Comparison of ENCODE assay signal across 11 cellular contexts in genomic region chr14:64645220-64645891, GRCh38. TPM values are rescaled to one million over a fixed set of nuclear protein-coding genes. Genes with fewer than 3 reads are reported as not detected.
DNase-seq lines count a peak whose midpoint lies in the region; ATAC-seq and TF ChIP-seq lines count a peak whose summit lies in the region.
"Had no signal": no experiment of that assay in that cellular context is flagged by ENCODE, and none has a peak within 500 bp of the region (broad histone marks: within the 10 kb centered on the region; RNA-seq: fewer than 3 reads in every experiment).

No MANE protein-coding gene starts in this region.

- peaks cover 8 to 20% (median 8%) of the 10 kb centered on the region in 3 donors for H3K4me1 ChIP-seq in gastroesophageal sphincter

- no peak overlapping the region for H3K4me3 ChIP-seq in gastroesophageal sphincter

- no peak for TF ChIP-seq POLR2A in gastroesophageal sphincter (IDR thresholded peaks at IDR 0.05)

- H3K9me3 ChIP-seq in gastroesophageal sphincter, result no peaks in the 10 kb centered on the region

- ATAC-seq in SK-N-SH treated with all-trans-retinoic acid at 6 μM for 48 hours, result peak; percentile 94
- peak; percentile 86 for ATAC-seq in gastroesophageal sphincter
- peak; percentile 82 for ATAC-seq in omental fat pad (ENCODE audit: low FRiP score)
- no peak for ATAC-seq in GM19452 (IDR thresholded peaks at IDR 0.05; ENCODE audit: unreplicated experiment)
- ATAC-seq in HG03045 (IDR thresholded peaks at IDR 0.05; ENCODE audit: unreplicated experiment), result no peak
- ATAC-seq: HCT116 had no signal

- peak; percentile 81 for DNase-seq in AG20443 (ENCODE audit: low spot score)
- DNase-seq in omental fat pad (ENCODE audit: low spot score), result no peak
- no peak for DNase-seq in globus pallidus (ENCODE audit: low spot score)
- DNase-seq in GM13977 (ENCODE audit: low spot score), result no peak
- DNase-seq: activated gamma-delta T cell, DND-41 had no signal

- no peak for TF ChIP-seq CTCF in gastroesophageal sphincter (IDR thresholded peaks at IDR 0.05)
- TF ChIP-seq CTCF in omental fat pad (IDR thresholded peaks at IDR 0.05), result no peak
- TF ChIP-seq CTCF in GM13977 (IDR thresholded peaks at IDR 0.05; ENCODE audit: extremely low read depth, insufficient read depth, missing control alignments), result no peak

- no peaks in the 10 kb centered on the region for H3K36me3 ChIP-seq in gastroesophageal sphincter

- no peak for TF ChIP-seq EP300 in gastroesophageal sphincter (IDR thresholded peaks at IDR 0.05)

- H3K27me3 ChIP-seq in gastroesophageal sphincter, result no peaks in the 10 kb centered on the region

- peak overlapping the region; percentile 81 to 89 (median 84) for H3K27ac ChIP-seq in gastroesophageal sphincter

- in situ Hi-C loops in GM13977 (cut with MboI; ENCODE audit: low pct_unique_long_range_greater_than_20kb, low sequenced_read_pairs, unreplicated experiment), result no loop called here

- WGBS in gastroesophageal sphincter (ENCODE audit: low coverage in 1 of 2), 2 donors, result 13 to 18% methylated on average over 3 to 8 of the region's 10 CpGs

TF ChIP-seq in SK-N-SH treated with all-trans-retinoic acid at 6 μM for 48 hours, 23 proteins besides CTCF, POLR2A, EP300 and RAD21:
- TF ChIP-seq TCF4 (CRISPR knock-in tag; IDR thresholded peaks at IDR 0.05; ENCODE audit: borderline replicate concordance), result peak; percentile 70
- TF ChIP-seq ZNF8 (CRISPR knock-in tag; IDR thresholded peaks at IDR 0.05), result no peak
- no peak for TF ChIP-seq PPARA (CRISPR knock-in tag; IDR thresholded peaks at IDR 0.05; ENCODE audit: borderline replicate concordance)
- TF ChIP-seq ZFP3 (CRISPR knock-in tag; IDR thresholded peaks at IDR 0.05), result peak; percentile 69; the same call in 1 of the 2 replicates
- peak; percentile 75; the same call in 1 of the 2 replicates for TF ChIP-seq SNAI2 (CRISPR knock-in tag; IDR thresholded peaks at IDR 0.05)
- no peak for TF ChIP-seq ZNF70 (CRISPR knock-in tag; IDR thresholded peaks at IDR 0.05)
- peak; percentile 67; the same call in 1 of the 2 replicates for TF ChIP-seq CSRNP3 (CRISPR knock-in tag; IDR thresholded peaks at IDR 0.05)
- peak; percentile 38; the same call in 1 of the 2 replicates for TF ChIP-seq CSDC2 (CRISPR knock-in tag; IDR thresholded peaks at IDR 0.05)
- peak; percentile 83; the same call in 1 of the 2 replicates for TF ChIP-seq TOX (CRISPR knock-in tag; IDR thresholded peaks at IDR 0.05; ENCODE audit: borderline replicate concordance)
- TF ChIP-seq RARB (CRISPR knock-in tag; IDR thresholded peaks at IDR 0.05), result no peak
- peak; percentile 98 for TF ChIP-seq ISL1 (CRISPR knock-in tag; IDR thresholded peaks at IDR 0.05)
- TF ChIP-seq ZC3H10 (CRISPR knock-in tag; IDR thresholded peaks at IDR 0.05), result peak; percentile 83
- TF ChIP-seq ESRRG (CRISPR knock-in tag; IDR thresholded peaks at IDR 0.05), result no peak
- TF ChIP-seq TSHZ2 (CRISPR knock-in tag; IDR thresholded peaks at IDR 0.05), result no peak; the same call in 1 of the 2 replicates
- peak; percentile 80; the same call in 1 of the 2 replicates for TF ChIP-seq PATZ1 (CRISPR knock-in tag; IDR thresholded peaks at IDR 0.05; ENCODE audit: borderline replicate concordance)
- no peak for TF ChIP-seq ARNTL (CRISPR knock-in tag; IDR thresholded peaks at IDR 0.05; ENCODE audit: borderline replicate concordance, low read depth)
- peak; percentile 98 for TF ChIP-seq CREB5 (CRISPR knock-in tag; IDR thresholded peaks at IDR 0.05; ENCODE audit: low read depth)
- no peak for TF ChIP-seq OSR1 (CRISPR knock-in tag; IDR thresholded peaks at IDR 0.05)
- TF ChIP-seq GLIS3 (CRISPR knock-in tag; IDR thresholded peaks at IDR 0.05), result no peak
- no peak for TF ChIP-seq ZFP30 (CRISPR knock-in tag; IDR thresholded peaks at IDR 0.05)
- TF ChIP-seq POU6F1 (CRISPR knock-in tag; IDR thresholded peaks at IDR 0.05; ENCODE audit: borderline replicate concordance, low read depth), result peak; percentile 90; the same call in 1 of the 2 replicates
- TF ChIP-seq BACH2 (CRISPR knock-in tag; IDR thresholded peaks at IDR 0.05; ENCODE audit: borderline replicate concordance), result no peak
- TF ChIP-seq ZNF565 (CRISPR knock-in tag; conservative IDR thresholded peaks at IDR 0.05; ENCODE audit: low read depth), result no peak
TF ChIP-seq in SK-N-SH treated with all-trans-retinoic acid at 6 μM for 48 hours: peak in this region for 11.

RNA-seq across cellular contexts. Expression of gene PLEKHG3, which starts 58.9 kb away (rescaled TPM):
- total RNA-seq in gastroesophageal sphincter, result 10 to 100 TPM; 44.2 to 79.4 (median 57.7) TPM
- 10 to 100 TPM; 29.6 to 45.9 (median 37.5) TPM for total RNA-seq in omental fat pad

Comparison
In these comparisons a context has a peak if more than half of its experiments do, and no peak if none do; other contexts are left out.
1. ATAC-seq: peak in SK-N-SH treated with all-trans-retinoic acid at 6 μM for 48 hours (single experiment), gastroesophageal sphincter (single experiment) and omental fat pad (single experiment); none in GM19452 (single experiment) and HG03045 (single experiment).